ENCODE assay signal across 8 cellular contexts in genomic region chr4:153223418-153223792, GRCh38. TPM values are rescaled to one million over a fixed set of nuclear protein-coding genes. Genes with fewer than 3 reads are reported as not detected.
DNase-seq lines count a peak whose midpoint lies in the region; ATAC-seq and TF ChIP-seq lines count a peak whose summit lies in the region.

No MANE protein-coding gene starts in this region.

- intact Hi-C loops in activated T-helper 2 cell treated with anti-CD3 and anti-CD28 coated beads, Interferon-gamma antibody, Interleukin-2, Interleukin-4, amounts not matched to agents 10 μg/mL and 5 μg/mL and 100 μg/mL, durations not matched to agents 14 hours and 24 hours and 36 hours (cut with micrococcal nuclease), result loop anchor here (5.0 to 10.0 kb wide), 2 partner anchors 71 to 351 kb away; no protein-coding TSS in a partner anchor

- no peaks in the 10 kb centered on the region for H3K36me3 ChIP-seq in suprapubic skin

- H3K27me3 Mint-ChIP-seq in T-helper 2 cell treated with Interferon-gamma antibody and Interleukin-4, amounts not matched to agents 5 μg/mL and 100 μg/mL, for 36 hours (ENCODE audit: low read depth), result peaks cover 83% of the 10 kb centered on the region
- H3K27me3 Mint-ChIP-seq in activated T-helper 2 cell treated with anti-CD3 and anti-CD28 coated beads, Interferon-gamma antibody, Interleukin-2, Interleukin-4, amounts not matched to agents 10 μg/mL and 5 μg/mL and 100 μg/mL, durations not matched to agents 14 hours and 24 hours and 36 hours (ENCODE audit: low read depth), result peaks cover 78% of the 10 kb centered on the region

- H3K9me3 ChIP-seq in suprapubic skin, result no peaks in the 10 kb centered on the region

- no peak for ATAC-seq in GM21423 (IDR thresholded peaks at IDR 0.05; ENCODE audit: unreplicated experiment)

- H3K9me3 Mint-ChIP-seq in T-helper 2 cell treated with Interferon-gamma antibody and Interleukin-4, amounts not matched to agents 5 μg/mL and 100 μg/mL, for 36 hours, result peaks cover 7% of the 10 kb centered on the region
- H3K9me3 Mint-ChIP-seq in activated T-helper 2 cell treated with anti-CD3 and anti-CD28 coated beads, Interferon-gamma antibody, Interleukin-2, Interleukin-4, amounts not matched to agents 10 μg/mL and 5 μg/mL and 100 μg/mL, durations not matched to agents 14 hours and 24 hours and 36 hours, result peaks cover 7% of the 10 kb centered on the region

- TF ChIP-seq CTCF in suprapubic skin (IDR thresholded peaks at IDR 0.05), result no peak

- peaks cover 37% of the 10 kb centered on the region for H3K4me1 ChIP-seq in suprapubic skin

- TF ChIP-seq POLR2A in suprapubic skin (IDR thresholded peaks at IDR 0.05), result no peak

- DNase-seq in T-helper 2 cell treated with Interferon-gamma antibody and Interleukin-4, amounts not matched to agents 5 μg/mL and 100 μg/mL, for 36 hours (ENCODE audit: low spot score), result no peak
- no peak for DNase-seq in T-helper 2 cell
- DNase-seq in activated T-helper 2 cell treated with anti-CD3 and anti-CD28 coated beads, Interferon-gamma antibody, Interleukin-2, Interleukin-4, amounts not matched to agents 10 μg/mL and 5 μg/mL and 100 μg/mL, durations not matched to agents 14 hours and 24 hours and 36 hours (ENCODE audit: low spot score), result no peak
- peak; percentile 34 for DNase-seq in iris pigment epithelial cell (ENCODE audit: low read depth)
- DNase-seq in suprapubic skin (ENCODE audit: low spot score in 2 of 2), result no peak
- no peak for DNase-seq in KG1 (lab: John Stamatoyannopoulos, UW)
- DNase-seq in SKM-1 (lab: John Stamatoyannopoulos, UW; ENCODE audit: unreplicated experiment), result no peak

- peaks cover 12% of the 10 kb centered on the region for H3K4me1 Mint-ChIP-seq in T-helper 2 cell treated with Interferon-gamma antibody and Interleukin-4, amounts not matched to agents 5 μg/mL and 100 μg/mL, for 36 hours (ENCODE audit: low read depth)
- peaks cover 9% of the 10 kb centered on the region for H3K4me1 Mint-ChIP-seq in activated T-helper 2 cell treated with anti-CD3 and anti-CD28 coated beads, Interferon-gamma antibody, Interleukin-2, Interleukin-4, amounts not matched to agents 10 μg/mL and 5 μg/mL and 100 μg/mL, durations not matched to agents 14 hours and 24 hours and 36 hours (ENCODE audit: low read depth)

- H3K4me3 Mint-ChIP-seq in T-helper 2 cell treated with Interferon-gamma antibody and Interleukin-4, amounts not matched to agents 5 μg/mL and 100 μg/mL, for 36 hours, result peak overlapping the region; percentile 54
- peak overlapping the region; percentile 27 for H3K4me3 Mint-ChIP-seq in activated T-helper 2 cell treated with anti-CD3 and anti-CD28 coated beads, Interferon-gamma antibody, Interleukin-2, Interleukin-4, amounts not matched to agents 10 μg/mL and 5 μg/mL and 100 μg/mL, durations not matched to agents 14 hours and 24 hours and 36 hours (ENCODE audit: low read depth)

- H3K27me3 ChIP-seq in suprapubic skin, result no peaks in the 10 kb centered on the region

- no peak overlapping the region for H3K27ac Mint-ChIP-seq in T-helper 2 cell treated with Interferon-gamma antibody and Interleukin-4, amounts not matched to agents 5 μg/mL and 100 μg/mL, for 36 hours
- H3K27ac Mint-ChIP-seq in activated T-helper 2 cell treated with anti-CD3 and anti-CD28 coated beads, Interferon-gamma antibody, Interleukin-2, Interleukin-4, amounts not matched to agents 10 μg/mL and 5 μg/mL and 100 μg/mL, durations not matched to agents 14 hours and 24 hours and 36 hours, result no peak overlapping the region

- H3K36me3 Mint-ChIP-seq in T-helper 2 cell treated with Interferon-gamma antibody and Interleukin-4, amounts not matched to agents 5 μg/mL and 100 μg/mL, for 36 hours (ENCODE audit: low read depth), result peaks cover 4% of the 10 kb centered on the region
- no peaks in the 10 kb centered on the region for H3K36me3 Mint-ChIP-seq in activated T-helper 2 cell treated with anti-CD3 and anti-CD28 coated beads, Interferon-gamma antibody, Interleukin-2, Interleukin-4, amounts not matched to agents 10 μg/mL and 5 μg/mL and 100 μg/mL, durations not matched to agents 14 hours and 24 hours and 36 hours (ENCODE audit: low read depth)

- H3K4me3 ChIP-seq in suprapubic skin, result peak overlapping the region; percentile 62

- 9% methylated on average over 9 of the region's 9 CpGs for WGBS in suprapubic skin

- peak overlapping the region; percentile 85 for H3K27ac ChIP-seq in suprapubic skin

- TF ChIP-seq EP300 in suprapubic skin (IDR thresholded peaks at IDR 0.05), result no peak

RNA-seq across cellular contexts. Expression of gene TRIM2, which starts 19.2 kb away (rescaled TPM):
- 0.09 and 0.18 TPM in 2 replicates for total RNA-seq in activated T-helper 2 cell treated with anti-CD3 and anti-CD28 coated beads, Interferon-gamma antibody, Interleukin-2, Interleukin-4, amounts not matched to agents 10 μg/mL and 5 μg/mL and 100 μg/mL, durations not matched to agents 14 hours and 24 hours and 36 hours
- 10 to 100 TPM; 17.3 to 45.1 (median 37.5) TPM for total RNA-seq in suprapubic skin

Comparison
In these comparisons a context has a peak if more than half of its experiments do, and no peak if none do; other contexts are left out.
1. RNA of gene TRIM2, which starts 19.2 kb away (total RNA-seq): 17.3 to 45.1 TPM in suprapubic skin; 0.09 to 0.18 TPM in activated T-helper 2 cell treated with anti-CD3 and anti-CD28 coated beads, Interferon-gamma antibody, Interleukin-2, Interleukin-4, amounts not matched to agents 10 μg/mL and 5 μg/mL and 100 μg/mL, durations not matched to agents 14 hours and 24 hours and 36 hours; every median in the first group is over 10 times any median in the second.